In the genomic region with DNA sequence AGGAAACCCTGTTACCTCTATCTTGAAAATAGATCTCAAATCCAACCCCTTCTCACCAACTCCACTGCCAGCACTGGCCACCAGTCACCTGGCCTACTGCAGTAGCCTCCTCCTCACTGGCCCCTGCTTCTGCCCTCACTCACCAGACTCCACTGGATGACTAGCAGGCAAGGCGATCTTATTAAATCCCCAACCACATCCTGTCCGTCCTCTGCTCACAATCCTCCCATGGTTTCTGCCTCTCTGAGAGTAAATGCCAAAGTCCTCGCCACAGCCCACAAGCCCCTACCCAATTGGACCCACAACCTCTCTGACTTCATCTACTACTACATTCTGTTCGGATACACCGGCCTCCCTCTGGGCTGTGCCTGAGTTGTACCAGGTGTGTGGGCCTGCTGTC, we compare ENCODE assay signal across 13 cellular contexts. TPM values are rescaled to one million over a fixed set of nuclear protein-coding genes. Genes with fewer than 3 reads are reported as not detected.
DNase-seq lines count a peak whose midpoint lies in the region; ATAC-seq, FAIRE-seq and TF ChIP-seq lines count a peak whose summit lies in the region.
"Had no signal": no experiment of that assay in that cellular context is flagged by ENCODE, and none has a peak within 500 bp of the region (broad histone marks: within the 10 kb centered on the region; RNA-seq: fewer than 3 reads in every experiment).

No MANE protein-coding gene starts in this region.

- no peak overlapping the region for H3K4me3 Mint-ChIP-seq in WTC11
- H3K4me3 Mint-ChIP-seq in immature natural killer cell = peak overlapping the region; percentile 55 to 75 (median 68)

- H3K36me3 Mint-ChIP-seq in WTC11 (peaks cover 25% of the 10 kb centered on the region), immature natural killer cell (peaks cover 0 to 9% (median 3%) of the 10 kb centered on the region in 3 donors)

- H3K27ac Mint-ChIP-seq in WTC11 (peak overlapping the region; percentile 90), immature natural killer cell (peak overlapping the region; percentile 57 to 94 (median 83))

- no peaks in the 10 kb centered on the region for H3K27me3 Mint-ChIP-seq in WTC11 (ENCODE audit: low read depth)
- peaks cover 2 to 14% (median 3%) of the 10 kb centered on the region in 3 donors for H3K27me3 Mint-ChIP-seq in immature natural killer cell (ENCODE audit: low read depth in 3 of 3)

- FAIRE-seq in GM12891 (lab: Jason Lieb, UNC) = no peak
- FAIRE-seq: GM12878 had no signal

- TF ChIP-seq POLR2A in GM12891 (IDR thresholded peaks at IDR 0.05; ENCODE audit: low read depth, low read length) = 0 out of 2 replicates have a peak, but pooled peaks have one; percentile 28

- H3K4me1 Mint-ChIP-seq in WTC11 = peaks cover 63% of the 10 kb centered on the region
- H3K4me1 Mint-ChIP-seq in immature natural killer cell = peaks cover 61 to 64% of the 10 kb centered on the region in 2 donors

- no peak for ATAC-seq in WTC11
- ATAC-seq in GM19328 (IDR thresholded peaks at IDR 0.05; ENCODE audit: unreplicated experiment) = no peak
- ATAC-seq: GM12878 had no signal

- no peak for TF ChIP-seq CTCF in WTC11 (IDR thresholded peaks at IDR 0.05)

- H3K9me3 Mint-ChIP-seq in WTC11 (no peaks in the 10 kb centered on the region), immature natural killer cell (no peaks in the 10 kb centered on the region)

- DNase-seq in GM12891 (ENCODE audit: insufficient read length, low spot score) = no peak
- DNase-seq in WTC11 (ENCODE audit: low spot score) = no peak
- DNase-seq in immature natural killer cell = peak; percentile 42 to 50 (median 49)
- no peak for DNase-seq in kidney glomerular epithelial cell (lab: John Stamatoyannopoulos, UW)
- DNase-seq in NCI-H524 treated with DMSO at 0.1 percent for 48 hours (lab: John Stamatoyannopoulos, UW) = no peak
- DNase-seq: caudate nucleus; MG63; NCI-H2081; NCI-H748 treated with DMSO at 0.1 percent for 48 hours; RPMI8226; stimulated activated naive CD4-positive, alpha-beta T cell treated with Interleukin-2 at 50 U/mL for 16 hours had no signal

- POLR2A ChIA-PET in WTC11 (lab: Charles Lee) = no interaction called here

- CTCF ChIA-PET in WTC11 (lab: Charles Lee) = interaction anchor here (1.4 kb wide), 1 partner anchor 13 kb away, joined by 4 read pairs; no protein-coding TSS in a partner anchor

TF ChIP-seq in GM12891, 5 proteins besides CTCF, POLR2A, EP300 and RAD21:
- no peak for TF ChIP-seq POLR2AphosphoS5 (IDR thresholded peaks at IDR 0.05; ENCODE audit: low read depth, low read length)
- no peak for TF ChIP-seq SPI1 (IDR thresholded peaks at IDR 0.05; ENCODE audit: low read depth, low read length)
- no peak for TF ChIP-seq PAX5 (IDR thresholded peaks at IDR 0.05; ENCODE audit: insufficient read depth, low read length, severe bottlenecking)
- no peak for TF ChIP-seq POU2F2 (IDR thresholded peaks at IDR 0.05; ENCODE audit: low read depth, low read length)
- no peak for TF ChIP-seq TAF1 (IDR thresholded peaks at IDR 0.05; ENCODE audit: low read depth, low read length)

TF ChIP-seq in WTC11, 78 proteins besides CTCF, POLR2A, EP300 and RAD21:
- no peak for TF ChIP-seq ZNF263 (CRISPR knock-in tag; IDR thresholded peaks at IDR 0.05; ENCODE audit: low read depth)
- no peak for TF ChIP-seq JAZF1 (CRISPR knock-in tag; IDR thresholded peaks at IDR 0.05)
- TF ChIP-seq OVOL2 (CRISPR knock-in tag; IDR thresholded peaks at IDR 0.05; ENCODE audit: borderline replicate concordance) = no peak
- TF ChIP-seq ZNF317 (CRISPR knock-in tag; IDR thresholded peaks at IDR 0.05; ENCODE audit: borderline replicate concordance, low read depth) = no peak
- no peak for TF ChIP-seq GTF2I (CRISPR knock-in tag; conservative IDR thresholded peaks at IDR 0.05)
- TF ChIP-seq NR2C2 (CRISPR knock-in tag; IDR thresholded peaks at IDR 0.05) = no peak
- TF ChIP-seq MXD4 (CRISPR knock-in tag; IDR thresholded peaks at IDR 0.05; ENCODE audit: borderline replicate concordance) = no peak
- no peak for TF ChIP-seq ESRRA (CRISPR knock-in tag; IDR thresholded peaks at IDR 0.05; ENCODE audit: borderline replicate concordance)
- TF ChIP-seq, protein P1, sequence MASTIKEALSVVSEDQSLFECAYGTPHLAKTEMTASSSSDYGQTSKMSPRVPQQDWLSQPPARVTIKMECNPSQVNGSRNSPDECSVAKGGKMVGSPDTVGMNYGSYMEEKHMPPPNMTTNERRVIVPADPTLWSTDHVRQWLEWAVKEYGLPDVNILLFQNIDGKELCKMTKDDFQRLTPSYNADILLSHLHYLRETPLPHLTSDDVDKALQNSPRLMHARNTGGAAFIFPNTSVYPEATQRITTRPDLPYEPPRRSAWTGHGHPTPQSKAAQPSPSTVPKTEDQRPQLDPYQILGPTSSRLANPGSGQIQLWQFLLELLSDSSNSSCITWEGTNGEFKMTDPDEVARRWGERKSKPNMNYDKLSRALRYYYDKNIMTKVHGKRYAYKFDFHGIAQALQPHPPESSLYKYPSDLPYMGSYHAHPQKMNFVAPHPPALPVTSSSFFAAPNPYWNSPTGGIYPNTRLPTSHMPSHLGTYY (CRISPR knock-in tag; IDR thresholded peaks at IDR 0.05) = no peak
- TF ChIP-seq, protein P2, sequence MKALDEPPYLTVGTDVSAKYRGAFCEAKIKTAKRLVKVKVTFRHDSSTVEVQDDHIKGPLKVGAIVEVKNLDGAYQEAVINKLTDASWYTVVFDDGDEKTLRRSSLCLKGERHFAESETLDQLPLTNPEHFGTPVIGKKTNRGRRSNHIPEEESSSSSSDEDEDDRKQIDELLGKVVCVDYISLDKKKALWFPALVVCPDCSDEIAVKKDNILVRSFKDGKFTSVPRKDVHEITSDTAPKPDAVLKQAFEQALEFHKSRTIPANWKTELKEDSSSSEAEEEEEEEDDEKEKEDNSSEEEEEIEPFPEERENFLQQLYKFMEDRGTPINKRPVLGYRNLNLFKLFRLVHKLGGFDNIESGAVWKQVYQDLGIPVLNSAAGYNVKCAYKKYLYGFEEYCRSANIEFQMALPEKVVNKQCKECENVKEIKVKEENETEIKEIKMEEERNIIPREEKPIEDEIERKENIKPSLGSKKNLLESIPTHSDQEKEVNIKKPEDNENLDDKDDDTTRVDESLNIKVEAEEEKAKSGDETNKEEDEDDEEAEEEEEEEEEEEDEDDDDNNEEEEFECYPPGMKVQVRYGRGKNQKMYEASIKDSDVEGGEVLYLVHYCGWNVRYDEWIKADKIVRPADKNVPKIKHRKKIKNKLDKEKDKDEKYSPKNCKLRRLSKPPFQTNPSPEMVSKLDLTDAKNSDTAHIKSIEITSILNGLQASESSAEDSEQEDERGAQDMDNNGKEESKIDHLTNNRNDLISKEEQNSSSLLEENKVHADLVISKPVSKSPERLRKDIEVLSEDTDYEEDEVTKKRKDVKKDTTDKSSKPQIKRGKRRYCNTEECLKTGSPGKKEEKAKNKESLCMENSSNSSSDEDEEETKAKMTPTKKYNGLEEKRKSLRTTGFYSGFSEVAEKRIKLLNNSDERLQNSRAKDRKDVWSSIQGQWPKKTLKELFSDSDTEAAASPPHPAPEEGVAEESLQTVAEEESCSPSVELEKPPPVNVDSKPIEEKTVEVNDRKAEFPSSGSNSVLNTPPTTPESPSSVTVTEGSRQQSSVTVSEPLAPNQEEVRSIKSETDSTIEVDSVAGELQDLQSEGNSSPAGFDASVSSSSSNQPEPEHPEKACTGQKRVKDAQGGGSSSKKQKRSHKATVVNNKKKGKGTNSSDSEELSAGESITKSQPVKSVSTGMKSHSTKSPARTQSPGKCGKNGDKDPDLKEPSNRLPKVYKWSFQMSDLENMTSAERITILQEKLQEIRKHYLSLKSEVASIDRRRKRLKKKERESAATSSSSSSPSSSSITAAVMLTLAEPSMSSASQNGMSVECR (CRISPR knock-in tag; IDR thresholded peaks at IDR 0.05; ENCODE audit: borderline replicate concordance) = no peak
- TF ChIP-seq, protein P3, sequence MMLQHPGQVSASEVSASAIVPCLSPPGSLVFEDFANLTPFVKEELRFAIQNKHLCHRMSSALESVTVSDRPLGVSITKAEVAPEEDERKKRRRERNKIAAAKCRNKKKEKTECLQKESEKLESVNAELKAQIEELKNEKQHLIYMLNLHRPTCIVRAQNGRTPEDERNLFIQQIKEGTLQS (CRISPR knock-in tag; conservative IDR thresholded peaks at IDR 0.05) = no peak
- TF ChIP-seq GRHL2 (CRISPR knock-in tag; IDR thresholded peaks at IDR 0.05; ENCODE audit: insufficient replicate concordance, severe bottlenecking) = no peak
- TF ChIP-seq KAT7 (CRISPR knock-in tag; IDR thresholded peaks at IDR 0.05; ENCODE audit: borderline replicate concordance) = no peak
- no peak for TF ChIP-seq TCF7 (CRISPR knock-in tag; IDR thresholded peaks at IDR 0.05; ENCODE audit: low read depth)
- TF ChIP-seq PRRX2 (CRISPR knock-in tag; IDR thresholded peaks at IDR 0.05) = no peak
- no peak for TF ChIP-seq MYBL2 (CRISPR knock-in tag; IDR thresholded peaks at IDR 0.05)
TF ChIP-seq in WTC11: peak in this region for 0.

RNA-seq across cellular contexts. Expression of a gene that starts 5.4 kb away (rescaled TPM):
- polyA plus RNA-seq in GM12891 (2012; ENCODE audit: low read depth, missing spikeins) = 92.2 TPM
- 146 to 184 TPM (median 182 TPM) in 3 replicates for total RNA-seq in WTC11 (2021)
- 100 to 1,000 TPM in 2 of 3 donors, 10 to 100 TPM in 1; 86.0 to 158 (median 146) TPM for polyA plus RNA-seq in immature natural killer cell

RNA-seq across cellular contexts. Expression of a gene that starts 12.8 kb away (rescaled TPM):
- 13.9 TPM for polyA plus RNA-seq in GM12891 (2012; ENCODE audit: low read depth, missing spikeins)
- 18.0 to 21.0 TPM (median 20.2 TPM) in 3 replicates for total RNA-seq in WTC11 (2021)
- 10 to 100 TPM; 17.0 to 20.6 (median 20.2) TPM for polyA plus RNA-seq in immature natural killer cell

RNA-seq across cellular contexts. Expression of a gene that starts 26.5 kb away (rescaled TPM):
- polyA plus RNA-seq in GM12891 (2012; ENCODE audit: low read depth, missing spikeins) = 77.8 TPM
- total RNA-seq in WTC11 (2021) = 79.4 to 81.2 TPM (median 81.2 TPM) in 3 replicates
- 100 to 1,000 TPM in 2 of 3 donors, 10 to 100 TPM in 1; 92.6 to 118 (median 108) TPM for polyA plus RNA-seq in immature natural killer cell

RNA-seq across cellular contexts. Expression of a gene that starts 26.7 kb away (rescaled TPM):
- 43.6 TPM for polyA plus RNA-seq in GM12891 (2012; ENCODE audit: low read depth, missing spikeins)
- 99.6 to 120 TPM (median 114 TPM) in 3 replicates for total RNA-seq in WTC11 (2021)
- polyA plus RNA-seq in immature natural killer cell = 10 to 100 TPM; 76.0 to 88.2 (median 85.3) TPM

RNA-seq across cellular contexts. Expression of a gene that starts 33.1 kb away (rescaled TPM):
- polyA plus RNA-seq in GM12891 (2012; ENCODE audit: low read depth, missing spikeins) = 51.3 TPM
- total RNA-seq in WTC11 (2021) = 50.9 to 52.6 TPM (median 51.1 TPM) in 3 replicates
- 10 to 100 TPM; 25.2 to 35.5 (median 26.7) TPM for polyA plus RNA-seq in immature natural killer cell

Comparison
In these comparisons a context has a peak if more than half of its experiments do, and no peak if none do; other contexts are left out.
1. DNase-seq: peak in immature natural killer cell (3 of 3); none in GM12891 (single experiment), WTC11 (single experiment), kidney glomerular epithelial cell (single experiment) and NCI-H524 treated with DMSO at 0.1 percent for 48 hours (single experiment).